Comparison of ENCODE assay signal across 8 cellular contexts in genomic region chr19:40425450-40426287, GRCh38. TPM values are rescaled to one million over a fixed set of nuclear protein-coding genes. Genes with fewer than 3 reads are reported as not detected.
DNase-seq lines count a peak whose midpoint lies in the region; ATAC-seq and TF ChIP-seq lines count a peak whose summit lies in the region.

Gene SERTAD1 (minus strand): TSS chr19:40425992. CDS start chr19:40423546, 2,446 bp downstream.

- peak within 1 kb of the TSS; percentile 77 for H3K4me3 ChIP-seq in H7 (ENCODE audit: insufficient read depth, low read depth, low read length)
- H3K4me3 ChIP-seq in fibroblast of pulmonary artery (replicated peaks; ENCODE audit: low read depth, low read length) = peak within 1 kb of the TSS; percentile 94

- H3K4me3 Mint-ChIP-seq in nephron progenitor cell = peak within 1 kb of the TSS; percentile 90
- H3K4me3 Mint-ChIP-seq in stimulated activated naive CD8-positive, alpha-beta T cell treated with anti-CD3 and anti-CD28 coated beads, Interleukin-15, amount 100 ng/mL, for 72 hours = peak within 1 kb of the TSS; percentile 89 to 95

- H3K36me3 ChIP-seq in H7 (replicated peaks; ENCODE audit: control insufficient read depth, insufficient read depth, low read length) = no peaks in the 10 kb centered on the region

- peak; percentile 100 for DNase-seq in G401 (ENCODE audit: low spot score)
- peak; percentile 99 for DNase-seq in H7
- peak; percentile 99 for DNase-seq in M059J (ENCODE audit: low read depth)
- DNase-seq in SHP77 (lab: John Stamatoyannopoulos, UW) = peak; percentile 99 to 100
- peak; percentile 100 for DNase-seq in activated effector memory CD4-positive, alpha-beta T cell treated with anti-CD3 and anti-CD28 coated beads, Interleukin-2, amount 50 U/mL, for 16 hours
- peak; percentile 99 for DNase-seq in fibroblast of pulmonary artery (ENCODE audit: low read depth)
- DNase-seq in nephron progenitor cell = peak; percentile 100
- peak; percentile 100 for DNase-seq in stimulated activated naive CD8-positive, alpha-beta T cell treated with anti-CD3 and anti-CD28 coated beads, Interleukin-15, amount 100 ng/mL, for 72 hours

- ATAC-seq in stimulated activated naive CD8-positive, alpha-beta T cell treated with anti-CD3 and anti-CD28 coated beads, Interleukin-15, amount 100 ng/mL, for 72 hours = peak; percentile 92

- no peaks in the 10 kb centered on the region for H3K9me3 Mint-ChIP-seq in nephron progenitor cell
- no peaks in the 10 kb centered on the region for H3K9me3 Mint-ChIP-seq in stimulated activated naive CD8-positive, alpha-beta T cell treated with anti-CD3 and anti-CD28 coated beads, Interleukin-15, amount 100 ng/mL, for 72 hours

- H3K36me3 Mint-ChIP-seq in nephron progenitor cell (ENCODE audit: low read depth) = peaks cover 4% of the 10 kb centered on the region

- TF ChIP-seq CTCF in fibroblast of pulmonary artery (IDR thresholded peaks at IDR 0.05; ENCODE audit: low read length, missing control alignments) (peak; percentile 44), nephron progenitor cell (IDR thresholded peaks at IDR 0.05) (peak; percentile 76)

- peaks cover 32% of the 10 kb centered on the region for H3K4me1 Mint-ChIP-seq in nephron progenitor cell
- peaks cover 30% of the 10 kb centered on the region for H3K4me1 Mint-ChIP-seq in stimulated activated naive CD8-positive, alpha-beta T cell treated with anti-CD3 and anti-CD28 coated beads, Interleukin-15, amount 100 ng/mL, for 72 hours

- peak within 1 kb of the TSS; percentile 96 for H3K27ac Mint-ChIP-seq in nephron progenitor cell
- peak within 1 kb of the TSS; percentile 93 to 96 for H3K27ac Mint-ChIP-seq in stimulated activated naive CD8-positive, alpha-beta T cell treated with anti-CD3 and anti-CD28 coated beads, Interleukin-15, amount 100 ng/mL, for 72 hours

- H3K27me3 ChIP-seq in H7 (ENCODE audit: control insufficient read depth, insufficient read depth, low read length) = no peaks in the 10 kb centered on the region

- H3K27me3 Mint-ChIP-seq in nephron progenitor cell (ENCODE audit: low read depth, poor library complexity) = peaks cover 9% of the 10 kb centered on the region
- H3K27me3 Mint-ChIP-seq in stimulated activated naive CD8-positive, alpha-beta T cell treated with anti-CD3 and anti-CD28 coated beads, Interleukin-15, amount 100 ng/mL, for 72 hours = no peaks in the 10 kb centered on the region

- in situ Hi-C loops in G401 (cut with HindIII; ENCODE audit: low sequenced_read_pairs) = no loop called here

RNA-seq across cellular contexts. Expression of gene SERTAD1, which starts in this region (rescaled TPM):
- total RNA-seq in G401 (2014; rRNA removed; shearing (Covaris generic)) = 24.4 and 42.0 TPM in 2 replicates
- 3.7 and 4.4 TPM in 2 replicates for total RNA-seq in H7 (2014; rRNA removed; shearing (Covaris generic))
- total RNA-seq in M059J (2014; rRNA removed; shearing (Covaris generic)) = 20.0 and 22.0 TPM in 2 replicates

Comparison
In these comparisons a context has a peak if more than half of its experiments do, and no peak if none do; other contexts are left out.
1. Peak in every context shown above with its lines: DNase-seq, ATAC-seq and H3K4me3 ChIP-seq.